In genomic region chr13:97440598-97440997, GRCh38 we compare ENCODE assay signal across 19 cellular contexts. TPM values are rescaled to one million over a fixed set of nuclear protein-coding genes. Genes with fewer than 3 reads are reported as not detected.
DNase-seq lines count a peak whose midpoint lies in the region; TF ChIP-seq lines count a peak whose summit lies in the region.
"Had no signal": no experiment of that assay in that cellular context is flagged by ENCODE, and none has a peak within 500 bp of the region (broad histone marks: within the 10 kb centered on the region; RNA-seq: fewer than 3 reads in every experiment).

No MANE protein-coding gene starts in this region.

- H3K27me3 ChIP-seq in mammary epithelial cell (ENCODE audit: insufficient read depth, low read length) (no peaks in the 10 kb centered on the region), breast epithelium (no peaks in the 10 kb centered on the region)
- H3K27me3 ChIP-seq: SJSA1 had no signal

- peaks cover 69% of the 10 kb centered on the region for H3K79me2 ChIP-seq in mammary epithelial cell (ENCODE audit: insufficient read depth, low read length)

- no TSS peak for BruUV-seq in mammary epithelial cell (replicated peaks; lab: Mats Ljungman, UMichigan)

- dilution Hi-C loops in mammary epithelial cell (cut with HindIII; ENCODE audit: low sequenced_read_pairs), result no loop called here

- H3K4me2 ChIP-seq in mammary epithelial cell (ENCODE audit: insufficient read depth, low read depth, low read length), result no peak overlapping the region

- CTCF ChIA-PET in mammary epithelial cell (lab: Charles Lee; ENCODE audit: low non-redundant PET), result no interaction called here

- H3K9ac ChIP-seq in mammary epithelial cell (ENCODE audit: insufficient read depth, low read length), result no peak overlapping the region

- TF ChIP-seq CTCF in mammary epithelial cell (conservative IDR thresholded peaks at IDR 0.05 in 1 of 2, IDR thresholded peaks at IDR 0.05 in 1 of 2; ENCODE audit: extremely low read depth in 1 of 2, insufficient read depth in 1 of 2, low read depth in 1 of 2, low read length in 2 of 2) (no peak), breast epithelium (IDR thresholded peaks at IDR 0.05) (no peak), fibroblast of pulmonary artery (IDR thresholded peaks at IDR 0.05; ENCODE audit: low read length, missing control alignments) (no peak)

- H3K27ac ChIP-seq in mammary epithelial cell (ENCODE audit: insufficient read depth, low read depth, low read length), result no peak overlapping the region
- H3K27ac ChIP-seq in breast epithelium, result no peak overlapping the region
- H3K27ac ChIP-seq: C4-2B, RWPE1, SJSA1 had no signal

- no peaks in the 10 kb centered on the region for H4K20me1 ChIP-seq in mammary epithelial cell (ENCODE audit: insufficient read depth, low read length)

- no peaks in the 10 kb centered on the region for H3K36me3 ChIP-seq in mammary epithelial cell (ENCODE audit: insufficient read depth, low read length)
- H3K36me3 ChIP-seq in breast epithelium, result no peaks in the 10 kb centered on the region

- 62% methylated on average over 1 of the region's 1 CpG for WGBS in mammary epithelial cell (ENCODE audit: low coverage, missing lambda C conversion rate)

- no peak for TF ChIP-seq POLR2A in breast epithelium (IDR thresholded peaks at IDR 0.05)

- no peak overlapping the region for H2AFZ ChIP-seq in mammary epithelial cell (ENCODE audit: low read depth, low read length)

- intact Hi-C loops in mammary epithelial cell (cut with micrococcal nuclease) (no loop called here), breast epithelium (cut with DNase I; ENCODE audit: low total_unique reads) (no loop called here)

- H3K4me3 ChIP-seq in mammary epithelial cell (replicated peaks in 1 of 3; ENCODE audit: insufficient read depth in 1 of 3, low read depth in 2 of 3, low read length in 3 of 3) (no peak overlapping the region), breast epithelium (no peak overlapping the region), fibroblast of pulmonary artery (replicated peaks; ENCODE audit: low read depth, low read length) (no peak overlapping the region)
- H3K4me3 ChIP-seq: SJSA1 had no signal

- in situ Hi-C loops in mammary epithelial cell (cut with MboI; ENCODE audit: low sequenced_read_pairs in 2 of 2), result no loop called here

- no peaks in the 10 kb centered on the region for H3K4me1 ChIP-seq in mammary epithelial cell (ENCODE audit: insufficient read depth, low read length)
- H3K4me1 ChIP-seq in breast epithelium, result peaks cover 0 to 5% of the 10 kb centered on the region in 2 donors

- H3K9me3 ChIP-seq in mammary epithelial cell (replicated peaks; ENCODE audit: insufficient read depth, low read length) (no peaks in the 10 kb centered on the region), breast epithelium (no peaks in the 10 kb centered on the region)
- H3K9me3 ChIP-seq: SJSA1 had no signal

- DNase-seq in mammary epithelial cell (peak; percentile 43), breast epithelium (ENCODE audit: low spot score in 2 of 2) (no peak), amniotic epithelial cell (ENCODE audit: low read depth) (peak; percentile 68), fibroblast of pulmonary artery (ENCODE audit: low read depth) (peak; percentile 31), renal cortical epithelial cell (ENCODE audit: low read depth) (peak; percentile 22), SW 1271 (lab: John Stamatoyannopoulos, UW) (no peak), DMS 273 (lab: John Stamatoyannopoulos, UW; ENCODE audit: unreplicated experiment) (no peak), Kasumi-1 (lab: John Stamatoyannopoulos, UW) (no peak)
- DNase-seq: 8988T, DMS153, KG1, NCI-H1048, NCI-H1436 treated with DMSO at 0.1 percent for 48 hours, NCI-H2029 treated with DMSO at 0.1 percent for 48 hours, NCI-H510A, NCI-H774 had no signal

RNA-seq across cellular contexts. Expression of gene RAP2A, which starts 6.6 kb away (rescaled TPM):
- total RNA-seq in mammary epithelial cell (10 to 100 TPM; 34.3 to 44.5 TPM), breast epithelium (10 to 100 TPM; 19.0 to 32.8 (median 20.0) TPM), renal cortical epithelial cell (32.1 and 38.2 TPM in 2 replicates)
- 14.0 TPM for polyA plus RNA-seq in mammary epithelial cell
- polyA minus RNA-seq in mammary epithelial cell, result 19.8 TPM

Comparison
In these comparisons a context has a peak if more than half of its experiments do, and no peak if none do; other contexts are left out.
1. DNase-seq: peak in mammary epithelial cell (single experiment), amniotic epithelial cell (single experiment), fibroblast of pulmonary artery (single experiment) and renal cortical epithelial cell (single experiment); none in breast epithelium (0 of 2), SW 1271 (0 of 2), DMS 273 (single experiment) and Kasumi-1 (0 of 2).